Comparison of ENCODE assay signal across 8 cellular contexts in genomic region chrX:106802388-106803275, GRCh38. TPM values are rescaled to one million over a fixed set of nuclear protein-coding genes. Genes with fewer than 3 reads are reported as not detected.
A peak's percentile ranks its signal among the peaks of the same experiment; 100 is the strongest.
DNase-seq lines count a peak whose midpoint lies in the region; ATAC-seq and TF ChIP-seq lines count a peak whose summit lies in the region.

TBC1D8B (plus strand) TSS chrX:106802673; CDS start chrX:106802854, 181 bp downstream.

- H3K27ac Mint-ChIP-seq in osteocyte (ENCODE audit: unreplicated experiment) = peak within 1 kb of the TSS; percentile 87

- TF ChIP-seq CTCF in osteocyte (IDR thresholded peaks at IDR 0.05) = no peak

- peak within 1 kb of the TSS; percentile 95 for H3K4me3 Mint-ChIP-seq in osteocyte (ENCODE audit: unreplicated experiment)

- H3K27me3 Mint-ChIP-seq in osteocyte (ENCODE audit: unreplicated experiment) = peaks cover 25% of the 10 kb centered on the region

- no peaks in the 10 kb centered on the region for H3K9me3 Mint-ChIP-seq in osteocyte (ENCODE audit: unreplicated experiment)

- H3K4me1 Mint-ChIP-seq in osteocyte (ENCODE audit: unreplicated experiment) = peaks cover 5% of the 10 kb centered on the region

- peak; percentile 87 for DNase-seq in Caki2 (ENCODE audit: low read depth)
- peak; percentile 78 for DNase-seq in NT2/D1 (ENCODE audit: low read depth, low spot score)
- DNase-seq in amniotic stem cell (lab: John Stamatoyannopoulos, UW) = peak; percentile 47
- DNase-seq in cardiac septum (ENCODE audit: low spot score) = peak; percentile 84
- peak; percentile 87 for DNase-seq in osteocyte (ENCODE audit: extremely low spot score, unreplicated experiment)
- DNase-seq in AML-193 (lab: John Stamatoyannopoulos, UW) = no peak

- peaks cover 17% of the 10 kb centered on the region for H3K27me3 ChIP-seq in NT2/D1 (ENCODE audit: insufficient read depth, insufficient read length)

- H3K9ac ChIP-seq in NT2/D1 (ENCODE audit: insufficient read length, low read depth) = peak within 1 kb of the TSS; percentile 85

- H3K36me3 Mint-ChIP-seq in osteocyte (ENCODE audit: unreplicated experiment) = no peaks in the 10 kb centered on the region

- intact Hi-C loops in cardiac septum (cut with DNase I) = no loop called here

- ATAC-seq in GM19467 (IDR thresholded peaks at IDR 0.05; ENCODE audit: unreplicated experiment) = peak; percentile 91
- peak; percentile 99 for ATAC-seq in HG03565 (IDR thresholded peaks at IDR 0.05; ENCODE audit: unreplicated experiment)

- H3K4me3 ChIP-seq in NT2/D1 (ENCODE audit: insufficient read length, low read depth) = peak within 1 kb of the TSS; percentile 89

- no peaks in the 10 kb centered on the region for H3K36me3 ChIP-seq in NT2/D1 (ENCODE audit: insufficient read depth, insufficient read length, low read length)

- no peaks in the 10 kb centered on the region for H3K9me3 ChIP-seq in NT2/D1 (ENCODE audit: insufficient read depth, low read length)

- in situ Hi-C loops in Caki2 (cut with HindIII; ENCODE audit: low pct_unique_long_range_greater_than_20kb, low sequenced_read_pairs) = no loop called here

- H3K4me1 ChIP-seq in NT2/D1 (ENCODE audit: insufficient read depth, insufficient read length) = no peaks in the 10 kb centered on the region

RNA-seq across cellular contexts. Expression of gene TBC1D8B, which starts in this region (rescaled TPM):
- total RNA-seq in Caki2 (2014; rRNA removed; shearing (Covaris generic); ENCODE audit: low replicate concordance) = 5.0 and 6.2 TPM in 2 replicates
- total RNA-seq in cardiac septum (2.5 TPM), osteocyte (10.3 and 11.0 TPM in 2 replicates)

Comparison
In these comparisons a context has a peak if more than half of its experiments do, and no peak if none do; other contexts are left out.
1. DNase-seq: peak in Caki2 (single experiment), NT2/D1 (single experiment), amniotic stem cell (single experiment), cardiac septum (single experiment) and osteocyte (single experiment); none in AML-193 (0 of 2).